21 cellular contexts compared by ENCODE assay signal in genomic region chr12:109596418-109597244, GRCh38. TPM values are rescaled to one million over a fixed set of nuclear protein-coding genes. Genes with fewer than 3 reads are reported as not detected.
DNase-seq lines count a peak whose midpoint lies in the region; ATAC-seq and TF ChIP-seq lines count a peak whose summit lies in the region.
"Had no signal": no experiment of that assay in that cellular context is flagged by ENCODE, and none has a peak within 500 bp of the region (broad histone marks: within the 10 kb centered on the region; RNA-seq: fewer than 3 reads in every experiment).

No MANE protein-coding gene starts in this region.

- DNase-seq in COLO668 (lab: John Stamatoyannopoulos, UW; ENCODE audit: unreplicated experiment) (peak; percentile 24), GM10248 (ENCODE audit: extremely low spot score) (peak; percentile 46), NCI-H524 treated with DMSO at 0.1 percent for 48 hours (lab: John Stamatoyannopoulos, UW) (peak; percentile 19), HCEC 1CT (no peak), islet precursor cell (no peak)
- DNase-seq: activated CD4-positive, alpha-beta T cell treated with anti-CD3 and anti-CD28 coated beads, Interleukin-2, amount 50 U/mL, for 4 hours; activated CD4-positive, CD25-positive, alpha-beta regulatory T cell; activated naive CD8-positive, alpha-beta T cell treated with anti-CD3 and anti-CD28 coated beads, Interleukin-2, amount 10 ng/mL, durations not matched to agents 7 days and 5 days; central memory CD4-positive, alpha-beta T cell; gastrocnemius medialis; hippocampal formation; Karpas-422; NCI-H1417 treated with DMSO at 0.1 percent for 48 hours; NCI-H2081 treated with DMSO at 0.1 percent for 48 hours; stimulated activated CD4-positive, alpha-beta T cell treated with anti-CD3 and anti-CD28 coated beads, Interleukin-12 subunit alpha, Interleukin-12 subunit beta, amount 100 ng/mL, for 4 hours; stimulated activated CD4-positive, alpha-beta T cell treated with anti-CD3 and anti-CD28 coated beads, Interleukin-4, amount 100 ng/mL, for 1 hour; T1000 had no signal

- H3K4me3 ChIP-seq in mesodermal cell (ENCODE audit: extremely low read depth, insufficient read depth, low read length, poor library complexity, severe bottlenecking) = no peak overlapping the region
- H3K4me3 ChIP-seq: gastrocnemius medialis, neural progenitor cell had no signal

- WGBS in mesodermal cell (ENCODE audit: insufficient coverage in 2 of 2), 2 experiments = 91 to 96% methylated on average over 15 to 24 of the region's 24 CpGs

- H3K4me1 ChIP-seq in mesodermal cell (ENCODE audit: control insufficient read depth, insufficient read depth, low read length, poor library complexity, severe bottlenecking) = peaks cover 12% of the 10 kb centered on the region

- H3K36me3 ChIP-seq in mesodermal cell (ENCODE audit: control insufficient read depth, insufficient read depth, low read length) = peaks cover 52% of the 10 kb centered on the region
- H3K36me3 ChIP-seq: gastrocnemius medialis, neural progenitor cell had no signal

- peak overlapping the region; percentile 23 for H3K27ac ChIP-seq in mesodermal cell (ENCODE audit: low read depth, low read length, severe bottlenecking)
- H3K27ac ChIP-seq: gastrocnemius medialis, neural progenitor cell had no signal

- POLR2A ChIA-PET in GM10248 (lab: Yijun Ruan, JAX) = no interaction called here

- ATAC-seq in HG03378 (IDR thresholded peaks at IDR 0.05; ENCODE audit: unreplicated experiment) = no peak
- ATAC-seq: gastrocnemius medialis; stimulated activated effector memory CD8-positive, alpha-beta T cell treated with anti-CD3 and anti-CD28 coated beads, Interleukin-12 subunit alpha, Interleukin-12 subunit beta, amount 100 ng/mL, for 72 hours had no signal

- CTCF ChIA-PET in GM10248 (lab: Yijun Ruan, JAX) = interaction anchor here (0.7 to 4.8 kb wide), 34 partner anchors 8 to 371 kb away, joined by 3 to 56 read pairs (median 3); partner anchors contain the start of genes KCTD10, MMAB and MVK

- H3K9me3 ChIP-seq in mesodermal cell (ENCODE audit: control insufficient read depth, low read length) = no peaks in the 10 kb centered on the region
- H3K9me3 ChIP-seq: gastrocnemius medialis had no signal

- no peak for TF ChIP-seq CTCF in GM10248 (IDR thresholded peaks at IDR 0.05; ENCODE audit: control extremely low read depth, extremely low read depth, low read depth, missing control alignments)

RNA-seq across cellular contexts. Expression of gene MVK, which starts 23.0 kb away (rescaled TPM):
- polyA plus RNA-seq in mesodermal cell (2013, experiment 1 of 2) = 47.0 TPM
- polyA plus RNA-seq in mesodermal cell (2013, experiment 2 of 2) = 39.4 TPM

RNA-seq across cellular contexts. Expression of gene MMAB, which starts 23.3 kb away (rescaled TPM):
- 52.1 TPM for polyA plus RNA-seq in mesodermal cell (2013, experiment 1 of 2)
- 52.6 TPM for polyA plus RNA-seq in mesodermal cell (2013, experiment 2 of 2)

Comparison
In these comparisons a context has a peak if more than half of its experiments do, and no peak if none do; other contexts are left out.
1. DNase-seq: peak in COLO668 (single experiment), GM10248 (single experiment) and NCI-H524 treated with DMSO at 0.1 percent for 48 hours (single experiment); none in HCEC 1CT (single experiment) and islet precursor cell (single experiment).